In the genomic region with DNA sequence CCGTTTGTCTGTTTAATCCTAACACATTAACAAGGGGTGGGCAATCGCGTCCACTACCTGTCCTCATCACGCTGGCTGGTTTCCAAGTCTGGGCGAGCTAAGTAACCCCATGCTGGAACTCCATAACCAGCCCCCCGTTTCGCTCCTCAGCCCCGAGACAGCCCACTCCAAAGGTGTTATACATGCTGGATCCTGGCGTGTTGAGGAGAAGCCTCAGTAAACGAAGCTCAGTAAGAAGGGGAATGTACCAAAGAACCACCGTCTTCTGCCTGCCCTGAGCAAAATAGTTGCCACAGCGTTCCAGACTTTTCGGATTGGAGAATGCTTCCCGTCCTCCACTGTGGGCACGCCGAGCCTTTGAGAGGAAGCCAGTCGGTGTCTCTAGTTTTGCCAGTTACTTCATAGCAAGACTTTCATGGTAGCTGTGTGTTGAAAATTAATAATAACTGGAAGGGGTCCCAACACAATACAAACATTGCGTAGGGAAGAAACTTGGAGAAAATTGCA, we compare ENCODE assay signal across 9 cellular contexts. TPM values are rescaled to one million over a fixed set of nuclear protein-coding genes. Genes with fewer than 3 reads are reported as not detected.
A peak's percentile ranks its signal among the peaks of the same experiment; 100 is the strongest.
DNase-seq lines count a peak whose midpoint lies in the region; ATAC-seq and TF ChIP-seq lines count a peak whose summit lies in the region.
"Had no signal": no experiment of that assay in that cellular context is flagged by ENCODE, and none has a peak within 500 bp of the region (broad histone marks: within the 10 kb centered on the region; RNA-seq: fewer than 3 reads in every experiment).

No MANE protein-coding gene starts in this region.

- H3K36me3 ChIP-seq in CD8-positive, alpha-beta T cell (ENCODE audit: insufficient read depth, low read length) = no peaks in the 10 kb centered on the region
- peaks cover 3% of the 10 kb centered on the region for H3K36me3 ChIP-seq in OCI-LY3 (replicated peaks; ENCODE audit: low read depth, low read length)

- H3K79me2 ChIP-seq in OCI-LY3 (ENCODE audit: low read length) = peaks cover 42% of the 10 kb centered on the region

- peak overlapping the region; percentile 28; the same call in 1 of the 2 replicates for H2AFZ ChIP-seq in OCI-LY3 (ENCODE audit: low read depth, low read length)

- no peaks in the 10 kb centered on the region for H3K9me3 Mint-ChIP-seq in CD8-positive, alpha-beta T cell
- no peaks in the 10 kb centered on the region for H3K9me3 Mint-ChIP-seq in endothelial cell (ENCODE audit: unreplicated experiment)
- H3K9me3 Mint-ChIP-seq in neural crest cell = peaks cover 2% of the 10 kb centered on the region

- H3K4me3 Mint-ChIP-seq in CD8-positive, alpha-beta T cell = peak overlapping the region; percentile 73
- H3K4me3 Mint-ChIP-seq in endothelial cell (ENCODE audit: unreplicated experiment) (peak overlapping the region; percentile 82), neural crest cell (peak overlapping the region; percentile 70)

- H3K27me3 ChIP-seq in CD8-positive, alpha-beta T cell (ENCODE audit: insufficient read depth, low read length) = no peaks in the 10 kb centered on the region
- no peaks in the 10 kb centered on the region for H3K27me3 ChIP-seq in OCI-LY3 (ENCODE audit: low read depth, low read length)

- DNase-seq in CD8-positive, alpha-beta T cell = no peak
- no peak for DNase-seq in endothelial cell (ENCODE audit: low spot score)
- DNase-seq in neural crest cell (ENCODE audit: low read depth, low spot score) = no peak
- no peak for DNase-seq in NCI-H1105 treated with DMSO at 0.1 percent for 48 hours (lab: John Stamatoyannopoulos, UW)
- no peak for DNase-seq in NCI-H526 treated with DMSO at 0.1 percent for 48 hours (lab: John Stamatoyannopoulos, UW)
- DNase-seq in ureter (ENCODE audit: low spot score) = no peak

- peak overlapping the region; percentile 77 for H3K9ac ChIP-seq in OCI-LY3 (ENCODE audit: low read length)

- H3K4me1 Mint-ChIP-seq in CD8-positive, alpha-beta T cell (ENCODE audit: low read depth) = peaks cover 18% of the 10 kb centered on the region
- H3K4me1 Mint-ChIP-seq in endothelial cell (ENCODE audit: unreplicated experiment) (peaks cover 23% of the 10 kb centered on the region), neural crest cell (peaks cover 45% of the 10 kb centered on the region)

- TF ChIP-seq CTCF in CD8-positive, alpha-beta T cell (IDR thresholded peaks at IDR 0.05) = no peak
- no peak for TF ChIP-seq CTCF in OCI-LY3 (IDR thresholded peaks at IDR 0.05; ENCODE audit: low read depth, low read length)
- TF ChIP-seq CTCF in endothelial cell (IDR thresholded peaks at IDR 0.05; ENCODE audit: unreplicated experiment) = no peak
- TF ChIP-seq CTCF in neural crest cell (conservative IDR thresholded peaks at IDR 0.05) = no peak

- H3K36me3 Mint-ChIP-seq in CD8-positive, alpha-beta T cell = no peaks in the 10 kb centered on the region
- H3K36me3 Mint-ChIP-seq in endothelial cell (ENCODE audit: low read depth, unreplicated experiment) (no peaks in the 10 kb centered on the region), neural crest cell (ENCODE audit: low read depth) (peaks cover 9% of the 10 kb centered on the region)

- peak overlapping the region; percentile 98 for H3K4me3 ChIP-seq in CD8-positive, alpha-beta T cell (ENCODE audit: low read depth, low read length)
- H3K4me3 ChIP-seq in OCI-LY3 (ENCODE audit: low read length) = peak overlapping the region; percentile 72

- POLR2A ChIA-PET in CD8-positive, alpha-beta T cell (lab: Charles Lee) = interaction anchor here (1.2 kb wide), 2 partner anchors 47 to 105 kb away, joined by 3 read pairs; a partner anchor contains a TSS

- intact Hi-C loops in CD8-positive, alpha-beta T cell (cut with DNase I, micrococcal nuclease) = loop anchor here (1.0 to 5.0 kb wide), 6 partner anchors 48 to 758 kb away; a partner anchor contains a TSS

- H3K27ac ChIP-seq in CD8-positive, alpha-beta T cell (ENCODE audit: low read depth, low read length) = peak overlapping the region; percentile 66
- H3K27ac ChIP-seq in OCI-LY3 (ENCODE audit: low read length) = peak overlapping the region; percentile 61

- peak overlapping the region; percentile 83 for H3K27ac Mint-ChIP-seq in CD8-positive, alpha-beta T cell
- H3K27ac Mint-ChIP-seq in endothelial cell (ENCODE audit: unreplicated experiment) = peak overlapping the region; percentile 82
- H3K27ac Mint-ChIP-seq in neural crest cell (ENCODE audit: unreplicated experiment) = peak overlapping the region; percentile 51

- peak overlapping the region; percentile 80 for H3K4me2 ChIP-seq in OCI-LY3 (ENCODE audit: low read length)

- no peaks in the 10 kb centered on the region for H3K9me3 ChIP-seq in CD8-positive, alpha-beta T cell (ENCODE audit: low read length)
- no peaks in the 10 kb centered on the region for H3K9me3 ChIP-seq in OCI-LY3 (ENCODE audit: insufficient read depth, low read length)

- peaks cover 16% of the 10 kb centered on the region for H3K4me1 ChIP-seq in CD8-positive, alpha-beta T cell (ENCODE audit: insufficient read depth, low read length)
- H3K4me1 ChIP-seq in OCI-LY3 (ENCODE audit: low read length) = peaks cover 14% of the 10 kb centered on the region

- ATAC-seq in CD8-positive, alpha-beta T cell = no peak
- no peak for ATAC-seq in GM18909 (IDR thresholded peaks at IDR 0.05; ENCODE audit: poor library complexity, unreplicated experiment)

- peaks cover 4% of the 10 kb centered on the region; the same call in 1 of the 2 replicates for H4K20me1 ChIP-seq in OCI-LY3 (ENCODE audit: insufficient read depth, low read length)

- CTCF ChIA-PET in CD8-positive, alpha-beta T cell (lab: Charles Lee) = interaction anchor here (1.9 kb wide), 1 partner anchor 14 kb away, joined by 5 read pairs; no protein-coding TSS in a partner anchor

- H3K27me3 Mint-ChIP-seq in CD8-positive, alpha-beta T cell (ENCODE audit: low read depth) = no peaks in the 10 kb centered on the region
- H3K27me3 Mint-ChIP-seq in endothelial cell (ENCODE audit: unreplicated experiment) = peaks cover 5% of the 10 kb centered on the region
- no peaks in the 10 kb centered on the region for H3K27me3 Mint-ChIP-seq in neural crest cell (ENCODE audit: low read depth)

RNA-seq across cellular contexts. Expression of a gene that starts 16.1 kb away (rescaled TPM):
- not detected for total RNA-seq in CD8-positive, alpha-beta T cell
- total RNA-seq in endothelial cell (ENCODE audit: unreplicated experiment) = not detected
- not detected in 2 replicates for total RNA-seq in neural crest cell
- not detected for total RNA-seq in ureter
- total RNA-seq: M059J had no signal

RNA-seq across cellular contexts. Expression of a gene that starts 46.9 kb away (rescaled TPM):
- 10 to 100 TPM; 30.7 to 34.2 TPM for total RNA-seq in CD8-positive, alpha-beta T cell
- total RNA-seq in endothelial cell (ENCODE audit: unreplicated experiment) (91.5 TPM), neural crest cell (193 and 211 TPM in 2 replicates), ureter (159 TPM)

RNA-seq across cellular contexts. Expression of a gene that starts 47.0 kb away (rescaled TPM):
- total RNA-seq in CD8-positive, alpha-beta T cell = 10 to 100 TPM in 1 of 2 experiments, 1 to 10 TPM in 1; 5.3 to 11.1 TPM
- total RNA-seq in endothelial cell (ENCODE audit: unreplicated experiment) = 24.7 TPM
- total RNA-seq in neural crest cell = 31.0 and 36.5 TPM in 2 replicates
- 33.7 TPM for total RNA-seq in ureter
